Comparison of ENCODE assay signal across 24 cellular contexts in genomic region chr10:3054816-3055202, GRCh38. TPM values are rescaled to one million over a fixed set of nuclear protein-coding genes. Genes with fewer than 3 reads are reported as not detected.
DNase-seq lines count a peak whose midpoint lies in the region; ATAC-seq and TF ChIP-seq lines count a peak whose summit lies in the region.
"Had no signal": no experiment of that assay in that cellular context is flagged by ENCODE, and none has a peak within 500 bp of the region (broad histone marks: within the 10 kb centered on the region; RNA-seq: fewer than 3 reads in every experiment).

No MANE protein-coding gene starts in this region.

- H2BK5ac ChIP-seq in neuronal stem cell (ENCODE audit: low read length): no peak overlapping the region

- H2AK5ac ChIP-seq in neuronal stem cell (ENCODE audit: low read depth, low read length): no peak overlapping the region

- H3K9me3 Mint-ChIP-seq in Calu3 (ENCODE audit: low read depth, unreplicated experiment): no peaks in the 10 kb centered on the region
- H3K9me3 Mint-ChIP-seq: effector memory CD8-positive, alpha-beta T cell had no signal

- no peak for ATAC-seq in Right ventricle myocardium inferior
- ATAC-seq in psoas muscle: no peak
- ATAC-seq: effector memory CD8-positive, alpha-beta T cell; foreskin keratinocyte; HepG2 had no signal

- no peak overlapping the region for H4K91ac ChIP-seq in neuronal stem cell (ENCODE audit: low read depth, low read length, poor library complexity)

- CTCF ChIA-PET in Calu3 (lab: Charles Lee): no interaction called here

- H3K27ac ChIP-seq in right atrium auricular region (peak overlapping the region in 1 of 2 donors; percentile 11), neuronal stem cell (replicated peaks; ENCODE audit: low read length) (peak overlapping the region; percentile 7), psoas muscle (no peak overlapping the region)
- H3K27ac ChIP-seq: foreskin keratinocyte had no signal

- H3K23ac ChIP-seq in neuronal stem cell (ENCODE audit: low read depth, low read length, poor library complexity): no peak overlapping the region

- no peaks in the 10 kb centered on the region for H3K27me3 ChIP-seq in right atrium auricular region
- H3K27me3 ChIP-seq in neuronal stem cell (ENCODE audit: control insufficient read depth in 3 of 3, insufficient read depth in 3 of 3, low read depth in 1 of 3, low read length in 3 of 3): peaks cover 0 to 6% (median 0%) of the 10 kb centered on the region in 3 experiments
- no peaks in the 10 kb centered on the region for H3K27me3 ChIP-seq in psoas muscle (ENCODE audit: insufficient read depth in 3 of 3, low read length in 2 of 3)

- no peaks in the 10 kb centered on the region for H3K36me3 ChIP-seq in right atrium auricular region
- no peaks in the 10 kb centered on the region for H3K36me3 ChIP-seq in neuronal stem cell (replicated peaks in 1 of 2; ENCODE audit: control insufficient read depth in 2 of 2, insufficient read depth in 2 of 2, low read length in 2 of 2)
- no peaks in the 10 kb centered on the region for H3K36me3 ChIP-seq in psoas muscle (ENCODE audit: insufficient read depth in 1 of 2, low read depth in 1 of 2)
- H3K36me3 ChIP-seq: HAP-1 had no signal

- H4K8ac ChIP-seq in neuronal stem cell (ENCODE audit: low read depth, low read length): no peak overlapping the region

- H3K9me3 ChIP-seq in right atrium auricular region: no peaks in the 10 kb centered on the region
- H3K9me3 ChIP-seq in neuronal stem cell (replicated peaks in 1 of 2; ENCODE audit: control insufficient read depth in 2 of 2, insufficient read depth in 1 of 2, low read depth in 1 of 2, low read length in 2 of 2): no peaks in the 10 kb centered on the region
- H3K9me3 ChIP-seq in psoas muscle: peaks cover 4% of the 10 kb centered on the region
- H3K9me3 ChIP-seq: HAP-1 had no signal

- H3K27me3 Mint-ChIP-seq in Calu3 (ENCODE audit: unreplicated experiment): no peaks in the 10 kb centered on the region

- no peaks in the 10 kb centered on the region for H3K36me3 Mint-ChIP-seq in Calu3 (ENCODE audit: insufficient read depth, unreplicated experiment)

- H2BK120ac ChIP-seq in neuronal stem cell (ENCODE audit: low read depth, low read length): no peak overlapping the region

- H2BK15ac ChIP-seq in neuronal stem cell (ENCODE audit: low read length): no peak overlapping the region

- H3K18ac ChIP-seq in neuronal stem cell (ENCODE audit: low read length): no peak overlapping the region

- no peak overlapping the region for H2AFZ ChIP-seq in neuronal stem cell (ENCODE audit: low read length)

- H3K4me1 Mint-ChIP-seq in Calu3 (ENCODE audit: low read depth, unreplicated experiment): peaks cover 12% of the 10 kb centered on the region

- H3K27ac Mint-ChIP-seq in Calu3 (ENCODE audit: unreplicated experiment): no peak overlapping the region
- H3K27ac Mint-ChIP-seq: effector memory CD8-positive, alpha-beta T cell had no signal

- no peak overlapping the region for H3K4ac ChIP-seq in neuronal stem cell (ENCODE audit: low read length)

- no peak overlapping the region for H3K4me2 ChIP-seq in neuronal stem cell (ENCODE audit: insufficient read depth, low read length, poor library complexity, severe bottlenecking)

- no peak overlapping the region for H3K9ac ChIP-seq in neuronal stem cell (ENCODE audit: low read depth, low read length, poor library complexity)

- no CpG with 5 or more reads among the region's 1 CpG for WGBS in neuronal stem cell (ENCODE audit: extremely low coverage in 2 of 2, insufficient read length in 2 of 2, insufficient replicate concordance in 1 of 2), 2 donors
- WGBS in psoas muscle, 3 donors: 44 to 64% (median 50%) methylated on average over 1 of the region's 1 CpG

- no peak overlapping the region for H3K4me3 ChIP-seq in right atrium auricular region
- no peak overlapping the region for H3K4me3 ChIP-seq in neuronal stem cell (ENCODE audit: low read length in 2 of 2)
- H3K4me3 ChIP-seq in psoas muscle: no peak overlapping the region
- H3K4me3 ChIP-seq: HAP-1, skin epidermis had no signal

- DNase-seq in right atrium auricular region (ENCODE audit: low spot score) (peak; percentile 1), Right ventricle myocardium inferior (ENCODE audit: missing footprints) (no peak), fibroblast of gingiva (ENCODE audit: low read depth) (peak; percentile 48), neuronal stem cell (ENCODE audit: low spot score) (no peak), head of caudate nucleus (no peak), NCI-H526 (lab: John Stamatoyannopoulos, UW) (no peak), Calu3 (no peak), psoas muscle (no peak)
- DNase-seq: activated CD4-positive, alpha-beta T cell treated with anti-CD3 and anti-CD28 coated beads, Interleukin-2, amount 50 U/mL, for 1 hour; amniotic stem cell; C1 segment of cervical spinal cord; central memory CD4-positive, alpha-beta T cell; DMS 273 treated with DMSO at 0.1 percent for 48 hours; effector memory CD8-positive, alpha-beta T cell; foreskin keratinocyte; GF-D8; NCI-H1417 treated with DMSO at 0.1 percent for 48 hours; NCI-H524 treated with DMSO at 0.1 percent for 48 hours; stimulated activated CD4-positive, alpha-beta T cell treated with anti-CD3 and anti-CD28 coated beads, Interleukin-2, amount 100 ng/mL, for 48 hours; substantia nigra; T-helper 1 cell had no signal

- no peak overlapping the region for H3K14ac ChIP-seq in neuronal stem cell (ENCODE audit: low read length)

- H3K4me1 ChIP-seq in right atrium auricular region (peaks cover 0 to 10% of the 10 kb centered on the region in 2 donors), neuronal stem cell (ENCODE audit: control insufficient read depth in 2 of 2, insufficient read depth in 1 of 2, low read depth in 1 of 2, low read length in 2 of 2) (peaks cover 5 to 7% of the 10 kb centered on the region in 2 donors), psoas muscle (no peaks in the 10 kb centered on the region)
- H3K4me1 ChIP-seq: foreskin keratinocyte, HAP-1 had no signal

- H3K79me1 ChIP-seq in neuronal stem cell (ENCODE audit: low read depth, low read length): no peaks in the 10 kb centered on the region

- no peak overlapping the region for H3K4me3 Mint-ChIP-seq in Calu3 (ENCODE audit: low read depth, unreplicated experiment)
- H3K4me3 Mint-ChIP-seq: effector memory CD8-positive, alpha-beta T cell had no signal

- no peak for TF ChIP-seq CTCF in right atrium auricular region (IDR thresholded peaks at IDR 0.05)
- TF ChIP-seq CTCF in Calu3 (IDR thresholded peaks at IDR 0.05; ENCODE audit: unreplicated experiment): no peak
- TF ChIP-seq CTCF in psoas muscle (IDR thresholded peaks at IDR 0.05): no peak

- H2BK12ac ChIP-seq in neuronal stem cell (ENCODE audit: low read length): no peak overlapping the region

- no TSS peak for BruUV-seq in Calu3 (replicated peaks; lab: Mats Ljungman, UMichigan)

- intact Hi-C loops in Right ventricle myocardium inferior (cut with DNase I): no loop called here
- intact Hi-C loops in head of caudate nucleus (cut with DNase I): no loop called here
- intact Hi-C loops in Calu3 (cut with micrococcal nuclease; ENCODE audit: unreplicated experiment): no loop called here
- intact Hi-C loops in psoas muscle (cut with DNase I): no loop called here

RNA-seq across cellular contexts. Expression of gene PFKP, which starts 12.5 kb away (rescaled TPM):
- 100 to 1,000 TPM in 1 of 2 donors, 10 to 100 TPM in 1; 55.2 to 119 TPM for total RNA-seq in right atrium auricular region
- total RNA-seq in Right ventricle myocardium inferior: 181 TPM
- 21.1 TPM for polyA plus RNA-seq in neuronal stem cell (2013, experiment 1 of 2)
- polyA plus RNA-seq in neuronal stem cell (2013, experiment 2 of 2): 21.1 TPM
- total RNA-seq in Calu3 (2022): 253 and 272 TPM in 2 replicates
- total RNA-seq in psoas muscle: 100 to 1,000 TPM in 1 of 4 donors, 10 to 100 TPM in 3; 12.4 to 104 (median 56.4) TPM
- polyA plus RNA-seq in psoas muscle: 10 to 100 TPM; 12.2 to 87.6 (median 33.1) TPM

Comparison
In these comparisons a context has a peak if more than half of its experiments do, and no peak if none do; other contexts are left out.
1. DNase-seq: peak in right atrium auricular region (single experiment) and fibroblast of gingiva (single experiment); none in Right ventricle myocardium inferior (single experiment), neuronal stem cell (single experiment), head of caudate nucleus (0 of 42), NCI-H526 (0 of 2), Calu3 (single experiment) and psoas muscle (0 of 2).